ENCODE assay signal across 23 cellular contexts in the genomic region with DNA sequence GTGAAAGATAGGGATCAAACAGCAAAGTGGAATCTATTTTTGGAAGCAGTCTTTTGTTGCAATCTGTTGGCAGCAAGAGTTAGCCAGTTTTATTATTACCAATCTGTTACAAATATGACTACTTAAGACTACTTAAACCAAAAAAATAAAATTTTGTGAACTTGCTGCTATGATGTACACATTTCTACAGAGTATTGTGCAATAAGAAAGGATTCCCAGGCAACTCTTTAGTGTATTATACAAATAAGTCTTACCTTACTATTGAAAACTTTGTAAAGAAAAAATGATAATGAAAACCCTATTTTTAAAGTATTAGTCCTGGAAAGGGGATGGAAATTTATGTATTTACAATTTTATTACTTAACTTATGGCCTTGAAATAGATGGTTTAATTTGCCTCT. TPM values are rescaled to one million over a fixed set of nuclear protein-coding genes. Genes with fewer than 3 reads are reported as not detected.
"Had no signal": no experiment of that assay in that cellular context is flagged by ENCODE, and none has a peak within 500 bp of the region (broad histone marks: within the 10 kb centered on the region; RNA-seq: fewer than 3 reads in every experiment).

No MANE protein-coding gene starts in this region.

- ATAC-seq: mucosa of descending colon; naive thymus-derived CD4-positive, alpha-beta T cell; natural killer cell treated with Interleukin-12 subunit alpha and Interleukin-12 subunit beta and Interleukin-15 and Interleukin-18, amount 100 ng/mL, for 72 hours; sciatic nerve; stimulated activated effector memory CD8-positive, alpha-beta T cell treated with anti-CD3 and anti-CD28 coated beads, Interleukin-12 subunit alpha, Interleukin-12 subunit beta, amount 100 ng/mL, for 72 hours; upper lobe of right lung had no signal

- H3K9me3 ChIP-seq: left ventricle myocardium inferior, mucosa of descending colon, ovary, right atrium auricular region, spleen, suprapubic skin, thoracic aorta, tibial artery, upper lobe of right lung had no signal

- H3K79me2 ChIP-seq: hepatocyte had no signal

- H3K4me3 ChIP-seq: hepatocyte, left ventricle myocardium inferior, lung, mucosa of descending colon, ovary, right atrium auricular region, spleen, suprapubic skin, thoracic aorta, tibial artery, upper lobe of right lung had no signal

- H3K4me1 ChIP-seq: left ventricle myocardium inferior, right atrium auricular region, spleen, suprapubic skin, tibial artery, upper lobe of right lung had no signal

- H3K27ac ChIP-seq: hepatocyte, left ventricle myocardium inferior, ovary, right atrium auricular region, spleen, suprapubic skin, thoracic aorta, tibial artery, upper lobe of right lung had no signal

- H3K27me3 ChIP-seq: hepatocyte, ovary, right atrium auricular region, spleen, suprapubic skin, tibial artery, upper lobe of right lung had no signal

- DNase-seq: islet precursor cell; left ventricle myocardium inferior; mesendoderm; mucosa of descending colon; naive thymus-derived CD4-positive, alpha-beta T cell; ovary; small intestine; spleen; stimulated activated CD4-positive, alpha-beta T cell treated with anti-CD3 and anti-CD28 coated beads, Interleukin-4, amount 100 ng/mL, for 24 hours; stimulated activated naive CD4-positive, alpha-beta T cell; tibial artery; trophoblast cell; upper lobe of right lung had no signal

- FAIRE-seq: small intestine, urothelium cell line had no signal

- H2AFZ ChIP-seq: hepatocyte had no signal

- H3K4me2 ChIP-seq: hepatocyte had no signal

- H3K36me3 ChIP-seq: left ventricle myocardium inferior, ovary, right atrium auricular region, spleen, suprapubic skin, thoracic aorta, tibial artery, upper lobe of right lung had no signal

RNA-seq across cellular contexts. Expression of gene CADM2, which starts 44.7 kb away (rescaled TPM):
- total RNA-seq: natural killer cell treated with Interleukin-12 subunit alpha and Interleukin-12 subunit beta and Interleukin-15 and Interleukin-18, amount 100 ng/mL, for 72 hours; renal cortical epithelial cell had no signal
- polyA plus RNA-seq: naive thymus-derived CD4-positive, alpha-beta T cell had no signal
